Comparison of ENCODE assay signal across 27 cellular contexts in the genomic region with DNA sequence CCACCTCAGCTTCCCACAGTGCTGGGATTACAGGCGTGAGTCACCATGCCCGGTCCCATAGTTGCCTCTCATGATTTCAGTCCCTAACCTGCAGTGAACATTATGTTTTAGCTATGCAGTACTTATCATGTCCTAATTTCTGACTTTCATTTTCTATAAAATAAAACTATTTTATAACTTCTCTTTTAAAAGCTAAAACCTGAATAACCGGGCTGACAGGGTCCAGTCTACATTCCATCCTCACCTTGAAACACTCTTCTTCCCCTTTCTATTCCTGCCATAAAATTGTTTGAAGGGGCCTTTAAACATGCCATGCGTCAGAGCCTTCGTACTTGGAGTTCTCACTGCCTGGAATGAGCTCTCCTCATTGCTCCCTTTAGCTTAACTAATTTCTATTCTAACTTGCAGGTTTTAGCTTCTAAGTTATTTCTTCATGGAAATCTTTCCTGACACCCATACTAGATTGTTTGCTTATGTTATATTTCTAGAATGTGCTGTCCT.
"Had no signal": no experiment of that assay in that cellular context is flagged by ENCODE, and none has a peak within 500 bp of the region (broad histone marks: within the 10 kb centered on the region; RNA-seq: fewer than 3 reads in every experiment).

No MANE protein-coding gene starts in this region.

- H3K27ac ChIP-seq: adrenal gland, breast epithelium, SJCRH30, SK-N-MC, WERI-Rb-1 had no signal

- H3K36me3 ChIP-seq: adrenal gland, breast epithelium, MG63, SJCRH30, WERI-Rb-1 had no signal

- H3K27me3 ChIP-seq: adrenal gland, body of pancreas, breast epithelium, MG63, SJCRH30 had no signal

- H3K4me1 ChIP-seq: adrenal gland, breast epithelium, SJCRH30 had no signal

- ATAC-seq: activated CD8-positive, alpha-beta T cell treated with anti-CD3 and anti-CD28 coated beads, Interleukin-2, amount 10 ng/mL, durations not matched to agents 7 days and 5 days; activated naive CD4-positive, alpha-beta T cell treated with anti-CD3 and anti-CD28 coated beads, Interleukin-2, amount 50 U/mL, for 72 hours; body of pancreas had no signal

- H3K9me3 ChIP-seq: adrenal gland, body of pancreas, breast epithelium, MG63, SJCRH30 had no signal

- DNase-seq: activated CD4-positive, alpha-beta T cell treated with anti-CD3 and anti-CD28 coated beads for 1 hour; activated CD4-positive, alpha-beta T cell treated with anti-CD3 and anti-CD28 coated beads, Interleukin-2, amount 10 ng/mL, durations not matched to agents 7 days and 5 days; activated CD4-positive, alpha-beta T cell treated with anti-CD3 and anti-CD28 coated beads, Interleukin-2, amount 50 U/mL, for 48 hours; activated CD4-positive, CD25-positive, alpha-beta regulatory T cell; activated CD8-positive, alpha-beta T cell treated with anti-CD3 and anti-CD28 coated beads, Interleukin-2, amount 10 ng/mL, durations not matched to agents 7 days and 5 days; activated gamma-delta T cell; activated naive CD4-positive, alpha-beta T cell treated with anti-CD3 and anti-CD28 coated beads for 36 hours; activated T-cell treated with anti-CD3 and anti-CD28 coated beads, Interleukin-2, amount 50 U/mL, for 24 hours; adrenal gland; body of pancreas; Kasumi-1; KG1; MG63; NCI-H1048; NCI-H1105 treated with DMSO at 0.1 percent for 48 hours; NCI-H1436; NCI-H1694; NCI-H2029; NCI-H345; NCI-H524 treated with DMSO at 0.1 percent for 48 hours; SHP77; SJCRH30; T1000; WERI-Rb-1 had no signal

- H3K4me3 ChIP-seq: adrenal gland, body of pancreas, breast epithelium, MG63, SJCRH30, SK-N-MC had no signal
